In the genomic region with DNA sequence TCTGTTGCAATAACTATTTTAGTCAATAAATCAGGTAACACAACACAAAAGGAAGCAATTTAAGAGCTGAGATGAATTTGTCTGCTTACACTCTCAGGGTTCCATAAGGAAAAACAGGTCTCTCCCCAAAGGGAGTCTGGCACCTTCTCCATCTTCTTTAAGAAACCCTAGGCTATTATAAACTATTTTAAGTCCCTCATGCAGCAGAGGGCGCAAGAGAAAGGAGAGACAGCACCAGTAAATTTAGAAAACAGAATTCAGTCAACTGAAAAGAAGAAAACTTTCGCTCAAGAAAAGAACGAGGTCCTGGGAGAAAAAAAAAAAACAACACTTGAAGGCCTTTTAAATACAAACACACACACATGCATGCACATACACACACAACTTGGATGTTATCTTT, we compare ENCODE assay signal across 12 cellular contexts. TPM values are rescaled to one million over a fixed set of nuclear protein-coding genes. Genes with fewer than 3 reads are reported as not detected.
DNase-seq lines count a peak whose midpoint lies in the region; ATAC-seq lines count a peak whose summit lies in the region.
"Had no signal": no experiment of that assay in that cellular context is flagged by ENCODE, and none has a peak within 500 bp of the region (broad histone marks: within the 10 kb centered on the region; RNA-seq: fewer than 3 reads in every experiment).

No MANE protein-coding gene starts in this region.

- H3K4me3 Mint-ChIP-seq in activated T-cell treated with anti-CD3 and anti-CD28 coated beads, Interleukin-2, amount 50 U/mL, for 72 hours, result no peak overlapping the region
- H3K4me3 Mint-ChIP-seq: stimulated activated naive CD8-positive, alpha-beta T cell treated with anti-CD3 and anti-CD28 coated beads, Interleukin-15, Interleukin-2, amounts not matched to agents 100 ng/mL and 50 ng/mL, for 24 hours had no signal

- peaks cover 14% of the 10 kb centered on the region for H3K9me3 ChIP-seq in MG63
- H3K9me3 ChIP-seq: colonic mucosa had no signal

- no peak for ATAC-seq in left ventricle myocardium superior
- no peak for ATAC-seq in activated T-cell treated with anti-CD3 and anti-CD28 coated beads, Interleukin-2, amount 50 U/mL, for 72 hours (replicated peaks in 1 of 2)

- no peaks in the 10 kb centered on the region for H3K4me1 Mint-ChIP-seq in activated T-cell treated with anti-CD3 and anti-CD28 coated beads, Interleukin-2, amount 50 U/mL, for 72 hours (ENCODE audit: low read depth)

- intact Hi-C loops in left ventricle myocardium superior (cut with micrococcal nuclease), result no loop called here

- DNase-seq in DMS53 (lab: John Stamatoyannopoulos, UW), result peak; percentile 30
- DNase-seq in DMS53 treated with DMSO at 0.1 percent for 48 hours (lab: John Stamatoyannopoulos, UW; ENCODE audit: unreplicated experiment), result no peak
- peak; percentile 7 for DNase-seq in GOT3 (lab: John Stamatoyannopoulos, UW)
- DNase-seq in RKO (ENCODE audit: low spot score), result peak; percentile 43
- DNase-seq in fibroblast of peridontal ligament (ENCODE audit: extremely low read depth), result peak; percentile 46
- no peak for DNase-seq in MG63
- DNase-seq in left ventricle myocardium superior, result no peak
- DNase-seq in activated T-cell treated with anti-CD3 and anti-CD28 coated beads, Interleukin-2, amount 50 U/mL, for 72 hours, result no peak
- DNase-seq: colonic mucosa, NCI-H446 treated with DMSO at 0.1 percent for 48 hours had no signal

- no peaks in the 10 kb centered on the region for H3K27me3 ChIP-seq in MG63
- H3K27me3 ChIP-seq: colonic mucosa, right atrium auricular region had no signal

- H3K36me3 ChIP-seq in MG63, result no peaks in the 10 kb centered on the region
- H3K36me3 ChIP-seq: colonic mucosa, right atrium auricular region had no signal

- H3K27ac Mint-ChIP-seq in activated T-cell treated with anti-CD3 and anti-CD28 coated beads, Interleukin-2, amount 50 U/mL, for 72 hours, result no peak overlapping the region
- H3K27ac Mint-ChIP-seq: stimulated activated naive CD8-positive, alpha-beta T cell treated with anti-CD3 and anti-CD28 coated beads, Interleukin-15, Interleukin-2, amounts not matched to agents 100 ng/mL and 50 ng/mL, for 24 hours had no signal

- peaks cover 9 to 14% of the 10 kb centered on the region in 2 donors for H3K36me3 Mint-ChIP-seq in activated T-cell treated with anti-CD3 and anti-CD28 coated beads, Interleukin-2, amount 50 U/mL, for 72 hours (ENCODE audit: insufficient read depth in 2 of 2)

- no peaks in the 10 kb centered on the region for H3K27me3 Mint-ChIP-seq in activated T-cell treated with anti-CD3 and anti-CD28 coated beads, Interleukin-2, amount 50 U/mL, for 72 hours (ENCODE audit: low read depth)

- H3K9me3 Mint-ChIP-seq in activated T-cell treated with anti-CD3 and anti-CD28 coated beads, Interleukin-2, amount 50 U/mL, for 72 hours, result peaks cover 9 to 15% of the 10 kb centered on the region in 2 donors

- no peak overlapping the region for H3K4me3 ChIP-seq in MG63
- H3K4me3 ChIP-seq: colonic mucosa, right atrium auricular region had no signal

RNA-seq across cellular contexts. Expression of a gene that starts 19.1 kb away (rescaled TPM):
- total RNA-seq in MG63 (2014; rRNA removed; shearing (Covaris generic); ENCODE audit: low replicate concordance), result not detected in 2 replicates
- total RNA-seq in left ventricle myocardium superior, result 3.2 TPM
- not detected for total RNA-seq in activated T-cell treated with anti-CD3 and anti-CD28 coated beads, Interleukin-2, amount 50 U/mL, for 72 hours

RNA-seq across cellular contexts. Expression of a gene that starts 52.2 kb away (rescaled TPM):
- 4.0 and 6.0 TPM in 2 replicates for total RNA-seq in MG63 (2014; rRNA removed; shearing (Covaris generic); ENCODE audit: low replicate concordance)
- 23.9 TPM for total RNA-seq in left ventricle myocardium superior
- 10 to 100 TPM; 65.5 to 68.7 TPM for total RNA-seq in activated T-cell treated with anti-CD3 and anti-CD28 coated beads, Interleukin-2, amount 50 U/mL, for 72 hours

Comparison
In these comparisons a context has a peak if more than half of its experiments do, and no peak if none do; other contexts are left out.
1. DNase-seq: peak in DMS53 (single experiment), GOT3 (single experiment), RKO (single experiment) and fibroblast of peridontal ligament (single experiment); none in DMS53 treated with DMSO at 0.1 percent for 48 hours (single experiment), MG63 (single experiment), left ventricle myocardium superior (single experiment) and activated T-cell treated with anti-CD3 and anti-CD28 coated beads, Interleukin-2, amount 50 U/mL, for 72 hours (0 of 2).